Comparison of ENCODE assay signal across 19 cellular contexts in the genomic region with DNA sequence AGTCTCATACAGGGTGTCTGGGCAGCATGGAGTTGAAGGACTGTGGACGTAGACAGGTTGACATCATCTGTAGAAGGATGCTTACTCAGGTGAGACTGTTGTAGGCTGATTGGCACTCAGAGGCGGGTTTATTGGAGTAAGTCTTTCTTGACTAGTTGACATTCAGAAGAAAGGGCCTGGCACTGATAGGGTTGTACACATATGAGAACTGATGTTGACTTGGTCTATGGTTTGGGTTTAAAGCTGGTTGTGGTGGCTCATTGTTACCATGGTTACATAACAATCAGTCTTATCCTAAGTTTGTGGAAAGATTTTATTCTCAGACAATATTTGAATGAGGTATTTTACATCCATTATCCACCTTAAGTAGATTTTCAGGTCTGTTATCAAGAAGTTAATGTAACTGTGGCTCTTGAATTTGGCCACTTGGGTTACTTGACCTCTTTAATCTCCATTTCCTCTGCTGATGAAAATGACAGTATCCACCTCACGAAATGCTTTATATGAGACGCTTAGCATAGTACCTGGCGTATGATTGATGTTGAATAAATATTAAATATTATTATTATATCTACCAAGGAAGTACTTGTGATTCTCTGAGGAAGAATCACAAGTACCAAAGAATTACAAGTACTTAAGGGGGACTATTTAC.
"Had no signal": no experiment of that assay in that cellular context is flagged by ENCODE, and none has a peak within 500 bp of the region (broad histone marks: within the 10 kb centered on the region; RNA-seq: fewer than 3 reads in every experiment).

No MANE protein-coding gene starts in this region.

- H3K4me1 ChIP-seq: breast epithelium, Peyer's patch had no signal

- H3K27me3 ChIP-seq: breast epithelium had no signal

- DNase-seq: activated CD4-positive, alpha-beta T cell treated with anti-CD3 and anti-CD28 coated beads for 48 hours; activated CD4-positive, alpha-beta T cell treated with anti-CD3 and anti-CD28 coated beads, Interleukin-2, amount 50 U/mL, for 48 hours; activated CD8-positive, alpha-beta memory T cell treated with anti-CD3 and anti-CD28 coated beads, Interleukin-2, amount 10 ng/mL, durations not matched to agents 7 days and 5 days; activated effector memory CD4-positive, alpha-beta T cell treated with Interleukin-2 at 50 U/mL for 16 hours; activated naive CD4-positive, alpha-beta T cell; activated T-cell treated with anti-CD3 and anti-CD28 coated beads, Interleukin-2, amount 50 U/mL, for 24 hours; aorta; central memory CD4-positive, alpha-beta T cell; NCI-H1092; NCI-H1417; NCI-H1930; NCI-H2107; NCI-H446; NCI-H524; Peyer's patch; SHP77 had no signal

- H3K36me3 ChIP-seq: breast epithelium, Peyer's patch had no signal

- H3K27ac ChIP-seq: breast epithelium, Peyer's patch, RWPE1 had no signal

- ATAC-seq: activated CD4-positive, CD25-positive, alpha-beta regulatory T cell treated with anti-CD3 and anti-CD28 coated beads, Interleukin-2, amount 50 U/mL, for 24 hours; activated CD8-positive, alpha-beta memory T cell treated with anti-CD3 and anti-CD28 coated beads, Interleukin-2, amount 10 ng/mL, durations not matched to agents 7 days and 5 days had no signal

- H3K9me3 ChIP-seq: Peyer's patch had no signal

- H3K4me3 ChIP-seq: breast epithelium, Peyer's patch had no signal
